In the genomic region with DNA sequence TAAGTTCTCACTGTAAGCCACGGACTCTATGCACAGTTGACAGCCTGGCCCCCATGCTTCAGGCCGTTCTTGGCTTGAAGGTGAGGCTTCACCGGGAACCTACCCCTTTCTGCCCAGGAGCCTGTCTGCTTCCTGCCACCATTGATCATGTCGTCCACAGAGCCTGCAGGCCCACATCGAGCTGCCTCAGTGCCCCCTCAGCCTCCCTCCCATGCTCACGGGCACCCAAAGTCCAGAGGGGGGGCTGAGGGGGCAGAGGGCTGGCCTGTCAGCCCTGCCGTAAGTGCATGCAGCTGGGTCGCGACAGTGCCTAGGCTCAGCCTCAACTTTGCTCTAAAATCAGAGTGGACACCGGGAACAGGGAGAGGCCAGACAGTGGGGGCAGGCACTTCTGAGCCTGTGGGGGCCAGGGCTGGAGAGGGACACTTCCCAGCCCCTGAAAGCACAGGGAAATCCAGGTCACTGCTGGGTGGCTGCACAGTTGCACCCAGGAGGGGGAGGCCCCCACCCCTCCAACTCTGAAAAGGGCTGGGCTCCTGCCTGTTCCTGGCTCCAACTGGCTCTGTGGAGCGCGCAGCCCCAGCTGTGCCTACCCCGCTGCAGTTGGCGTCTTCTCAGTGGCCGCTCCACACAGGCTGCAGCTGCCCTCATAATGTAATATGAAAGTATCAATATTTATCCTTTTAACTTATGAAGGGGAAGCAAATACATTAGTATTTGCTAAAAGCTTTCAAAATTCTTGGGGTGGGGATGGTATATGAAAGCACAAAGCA, we compare ENCODE assay signal across 2 cellular contexts.
TF ChIP-seq lines count a peak whose summit lies in the region.

No MANE protein-coding gene starts in this region.

TF ChIP-seq in IMR-90, 13 proteins besides CTCF, POLR2A, EP300 and RAD21:
- no peak for TF ChIP-seq NFE2L2 (IDR thresholded peaks at IDR 0.05; ENCODE audit: low read depth, low read length)
- TF ChIP-seq RFX5 (IDR thresholded peaks at IDR 0.05; ENCODE audit: low read depth, low read length), result no peak
- TF ChIP-seq SMC3 (IDR thresholded peaks at IDR 0.05; ENCODE audit: low read depth, low read length), result no peak
- TF ChIP-seq MXI1 (IDR thresholded peaks at IDR 0.05; ENCODE audit: borderline replicate concordance, low read depth, low read length), result no peak
- TF ChIP-seq CHD1 (IDR thresholded peaks at IDR 0.05; ENCODE audit: low read depth, low read length), result no peak
- TF ChIP-seq CEBPB (IDR thresholded peaks at IDR 0.05; ENCODE audit: low read depth, low read length), result no peak
- no peak for TF ChIP-seq ELK1 (IDR thresholded peaks at IDR 0.05; ENCODE audit: borderline replicate concordance, low read depth, low read length)
- no peak for TF ChIP-seq MAFK (IDR thresholded peaks at IDR 0.05; ENCODE audit: low read depth, low read length)
- TF ChIP-seq FOS (IDR thresholded peaks at IDR 0.05; ENCODE audit: low read depth, low read length), result no peak
- TF ChIP-seq RCOR1 (IDR thresholded peaks at IDR 0.05; ENCODE audit: insufficient replicate concordance, low read length), result no peak
- TF ChIP-seq, protein P1, sequence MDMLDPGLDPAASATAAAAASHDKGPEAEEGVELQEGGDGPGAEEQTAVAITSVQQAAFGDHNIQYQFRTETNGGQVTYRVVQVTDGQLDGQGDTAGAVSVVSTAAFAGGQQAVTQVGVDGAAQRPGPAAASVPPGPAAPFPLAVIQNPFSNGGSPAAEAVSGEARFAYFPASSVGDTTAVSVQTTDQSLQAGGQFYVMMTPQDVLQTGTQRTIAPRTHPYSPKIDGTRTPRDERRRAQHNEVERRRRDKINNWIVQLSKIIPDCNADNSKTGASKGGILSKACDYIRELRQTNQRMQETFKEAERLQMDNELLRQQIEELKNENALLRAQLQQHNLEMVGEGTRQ (IDR thresholded peaks at IDR 0.05; ENCODE audit: low read depth, low read length), result no peak
- no peak for TF ChIP-seq MAZ (IDR thresholded peaks at IDR 0.05; ENCODE audit: borderline replicate concordance, low read depth, low read length)

TF ChIP-seq in HepG2, 621 proteins besides CTCF, POLR2A, EP300 and RAD21:
- TF ChIP-seq ASH2L (IDR thresholded peaks at IDR 0.05; ENCODE audit: insufficient read length, low read depth, low read length) (no peak), PLSCR1 (CRISPR knock-in tag; IDR thresholded peaks at IDR 0.05; ENCODE audit: borderline replicate concordance) (no peak), SNAPC4 (CRISPR knock-in tag; IDR thresholded peaks at IDR 0.05) (no peak), CREM (IDR thresholded peaks at IDR 0.05) (no peak), CREM (CRISPR knock-in tag; IDR thresholded peaks at IDR 0.05) (no peak), RFXAP (CRISPR knock-in tag; IDR thresholded peaks at IDR 0.05; ENCODE audit: borderline replicate concordance) (no peak), ELF3 (CRISPR knock-in tag; IDR thresholded peaks at IDR 0.05) (no peak), SCMH1 (CRISPR knock-in tag; IDR thresholded peaks at IDR 0.05; ENCODE audit: borderline replicate concordance) (no peak), KAT7 (CRISPR knock-in tag; IDR thresholded peaks at IDR 0.05; ENCODE audit: borderline replicate concordance) (no peak), ZNF468 (CRISPR knock-in tag; IDR thresholded peaks at IDR 0.05) (no peak), MED13 (CRISPR knock-in tag; IDR thresholded peaks at IDR 0.05) (no peak), ZNF441 (CRISPR knock-in tag; IDR thresholded peaks at IDR 0.05; ENCODE audit: borderline replicate concordance) (no peak), ZNF7 (CRISPR knock-in tag; IDR thresholded peaks at IDR 0.05) (no peak), ISL2 (CRISPR knock-in tag; IDR thresholded peaks at IDR 0.05) (no peak)
- TF ChIP-seq, protein P2, sequence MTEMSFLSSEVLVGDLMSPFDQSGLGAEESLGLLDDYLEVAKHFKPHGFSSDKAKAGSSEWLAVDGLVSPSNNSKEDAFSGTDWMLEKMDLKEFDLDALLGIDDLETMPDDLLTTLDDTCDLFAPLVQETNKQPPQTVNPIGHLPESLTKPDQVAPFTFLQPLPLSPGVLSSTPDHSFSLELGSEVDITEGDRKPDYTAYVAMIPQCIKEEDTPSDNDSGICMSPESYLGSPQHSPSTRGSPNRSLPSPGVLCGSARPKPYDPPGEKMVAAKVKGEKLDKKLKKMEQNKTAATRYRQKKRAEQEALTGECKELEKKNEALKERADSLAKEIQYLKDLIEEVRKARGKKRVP (CRISPR knock-in tag; IDR thresholded peaks at IDR 0.05), result no peak
- TF ChIP-seq, protein P3, sequence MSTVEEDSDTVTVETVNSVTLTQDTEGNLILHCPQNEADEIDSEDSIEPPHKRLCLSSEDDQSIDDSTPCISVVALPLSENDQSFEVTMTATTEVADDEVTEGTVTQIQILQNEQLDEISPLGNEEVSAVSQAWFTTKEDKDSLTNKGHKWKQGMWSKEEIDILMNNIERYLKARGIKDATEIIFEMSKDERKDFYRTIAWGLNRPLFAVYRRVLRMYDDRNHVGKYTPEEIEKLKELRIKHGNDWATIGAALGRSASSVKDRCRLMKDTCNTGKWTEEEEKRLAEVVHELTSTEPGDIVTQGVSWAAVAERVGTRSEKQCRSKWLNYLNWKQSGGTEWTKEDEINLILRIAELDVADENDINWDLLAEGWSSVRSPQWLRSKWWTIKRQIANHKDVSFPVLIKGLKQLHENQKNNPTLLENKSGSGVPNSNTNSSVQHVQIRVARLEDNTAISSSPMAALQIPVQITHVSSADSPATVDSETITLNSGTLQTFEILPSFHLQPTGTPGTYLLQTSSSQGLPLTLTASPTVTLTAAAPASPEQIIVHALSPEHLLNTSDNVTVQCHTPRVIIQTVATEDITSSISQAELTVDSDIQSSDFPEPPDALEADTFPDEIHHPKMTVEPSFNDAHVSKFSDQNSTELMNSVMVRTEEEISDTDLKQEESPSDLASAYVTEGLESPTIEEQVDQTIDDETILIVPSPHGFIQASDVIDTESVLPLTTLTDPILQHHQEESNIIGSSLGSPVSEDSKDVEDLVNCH (CRISPR knock-in tag; IDR thresholded peaks at IDR 0.05), result no peak
